In genomic region chr18:10234912-10235439, GRCh38 we compare ENCODE assay signal across 10 cellular contexts.
DNase-seq lines count a peak whose midpoint lies in the region; ATAC-seq and TF ChIP-seq lines count a peak whose summit lies in the region.
"Had no signal": no experiment of that assay in that cellular context is flagged by ENCODE, and none has a peak within 500 bp of the region (broad histone marks: within the 10 kb centered on the region; RNA-seq: fewer than 3 reads in every experiment).

No MANE protein-coding gene starts in this region.

- WGBS in mesendoderm (ENCODE audit: extremely low coverage, insufficient coverage, low lambda C conversion rate): no CpG with 5 or more reads among the region's 6 CpGs

- H3K4me3 ChIP-seq in epithelial cell of esophagus (ENCODE audit: low read length) (no peak overlapping the region), mesendoderm (ENCODE audit: low read length) (no peak overlapping the region)

- no peak overlapping the region for H3K56ac ChIP-seq in mesendoderm (ENCODE audit: low read length)

- peaks cover 4% of the 10 kb centered on the region for H3K4me1 ChIP-seq in mesendoderm (ENCODE audit: control insufficient read depth, low read depth, low read length)

- no peak overlapping the region for H3K4me2 ChIP-seq in mesendoderm (ENCODE audit: low read length)

- H4K5ac ChIP-seq in mesendoderm (ENCODE audit: low read length): no peak overlapping the region

- intact Hi-C loops in Right ventricle myocardium superior (cut with DNase I) (no loop called here), cardiac septum (cut with DNase I) (no loop called here)

- H3K4ac ChIP-seq in mesendoderm (ENCODE audit: low read depth, low read length): no peak overlapping the region

- no peak overlapping the region for H2BK120ac ChIP-seq in mesendoderm (ENCODE audit: low read depth, low read length)

- no peak overlapping the region for H3K9ac ChIP-seq in mesendoderm (ENCODE audit: low read length)

- H2BK15ac ChIP-seq in mesendoderm (replicated peaks; ENCODE audit: low read depth): no peak overlapping the region

- no peaks in the 10 kb centered on the region for H3K27me3 ChIP-seq in mesendoderm (ENCODE audit: insufficient read depth, low read length, poor library complexity)

- H3K79me2 ChIP-seq in mesendoderm (ENCODE audit: control insufficient read depth, insufficient read depth, low read length): no peaks in the 10 kb centered on the region

- DNase-seq in Right ventricle myocardium superior (no peak), cardiac septum (ENCODE audit: low spot score) (no peak), epithelial cell of esophagus (ENCODE audit: low read depth) (peak; percentile 91), mesendoderm (peak; percentile 59), activated gamma-delta T cell (lab: John Stamatoyannopoulos, UW) (no peak), COLO668 (lab: John Stamatoyannopoulos, UW; ENCODE audit: unreplicated experiment) (no peak), globus pallidus (ENCODE audit: low spot score) (no peak)
- DNase-seq in central memory CD4-positive, alpha-beta T cell: no peak
- DNase-seq: H9 had no signal

- H3K79me1 ChIP-seq in mesendoderm (ENCODE audit: low read length): no peaks in the 10 kb centered on the region

- H3K36me3 ChIP-seq in mesendoderm (ENCODE audit: control insufficient read depth, insufficient read depth, low read length): no peaks in the 10 kb centered on the region

- no peak overlapping the region for H3K23ac ChIP-seq in mesendoderm (ENCODE audit: low read length)

- no peak overlapping the region for H4K8ac ChIP-seq in mesendoderm (ENCODE audit: low read depth, low read length)

- H3K18ac ChIP-seq in mesendoderm (ENCODE audit: low read length): no peak overlapping the region

- no peak for TF ChIP-seq CTCF in epithelial cell of esophagus (IDR thresholded peaks at IDR 0.05; ENCODE audit: insufficient read depth, low read depth, low read length, missing control alignments)

- ATAC-seq in Right ventricle myocardium superior (ENCODE audit: poor library complexity): peak; percentile 86
- ATAC-seq: PC-3 had no signal

- H2AK5ac ChIP-seq in mesendoderm (ENCODE audit: low read length): no peak overlapping the region

- no peak overlapping the region for H2BK5ac ChIP-seq in mesendoderm (ENCODE audit: low read length)

- H3K27ac ChIP-seq in mesendoderm (ENCODE audit: low read depth, low read length): no peak overlapping the region

Comparison
In these comparisons a context has a peak if more than half of its experiments do, and no peak if none do; other contexts are left out.
1. DNase-seq: peak in epithelial cell of esophagus (single experiment) and mesendoderm (single experiment); none in Right ventricle myocardium superior (single experiment), cardiac septum (single experiment), central memory CD4-positive, alpha-beta T cell (single experiment), activated gamma-delta T cell (single experiment), COLO668 (single experiment) and globus pallidus (single experiment).